In the genomic region with DNA sequence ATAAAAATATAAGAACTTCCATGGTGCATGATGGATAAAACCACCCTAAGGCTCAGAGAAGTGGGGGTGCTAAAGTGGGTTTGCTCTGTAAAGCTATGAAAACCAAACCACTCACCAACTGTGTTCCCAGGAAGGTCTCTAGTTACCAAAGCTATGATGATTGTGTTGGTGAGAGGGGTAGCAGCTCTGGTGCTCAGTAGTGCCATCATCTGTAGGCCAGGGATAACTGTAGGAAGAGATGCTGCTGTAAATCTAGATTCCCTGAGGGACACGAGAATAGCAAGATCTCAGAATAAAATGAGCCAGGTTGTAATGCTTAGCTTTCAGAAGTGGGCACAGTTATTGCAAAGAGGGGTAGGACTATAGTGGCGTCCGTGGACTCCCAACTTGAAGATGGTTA, we compare ENCODE assay signal across 32 cellular contexts.
"Had no signal": no experiment of that assay in that cellular context is flagged by ENCODE, and none has a peak within 500 bp of the region (broad histone marks: within the 10 kb centered on the region; RNA-seq: fewer than 3 reads in every experiment).

No MANE protein-coding gene starts in this region.

- H3K4me3 Mint-ChIP-seq: activated CD4-positive, alpha-beta memory T cell treated with anti-CD3 and anti-CD28 coated beads, Interleukin-2, amount 10 ng/mL, durations not matched to agents 7 days and 5 days; activated CD4-positive, alpha-beta T cell treated with anti-CD3 and anti-CD28 coated beads, Interleukin-2, amount 10 ng/mL, durations not matched to agents 24 days and 14 days; activated T-cell treated with anti-CD3 and anti-CD28 coated beads, Interleukin-2, amount 50 U/mL, for 4 hours; activated T-helper 17 cell treated with anti-CD3 and anti-CD28 coated beads, Interleukin-2, amount 50 U/mL, for 72 hours; mesothelial cell of epicardium; naive B cell; nephron progenitor cell; T-helper 1 cell treated with Interleukin-12 subunit alpha and Interleukin-12 subunit beta and Interleukin-4 antibody, amounts not matched to agents 30 μg/mL and 1 μg/mL, for 36 hours had no signal

- H3K27ac Mint-ChIP-seq: activated CD4-positive, alpha-beta memory T cell treated with anti-CD3 and anti-CD28 coated beads, Interleukin-2, amount 10 ng/mL, durations not matched to agents 7 days and 5 days; activated CD4-positive, alpha-beta T cell treated with anti-CD3 and anti-CD28 coated beads, Interleukin-2, amount 10 ng/mL, durations not matched to agents 24 days and 14 days; activated T-helper 17 cell treated with anti-CD3 and anti-CD28 coated beads, Interleukin-2, amount 50 U/mL, for 72 hours; mesothelial cell of epicardium; naive B cell; progenitor cell of endocrine pancreas; T-helper 1 cell treated with Interleukin-12 subunit alpha and Interleukin-12 subunit beta and Interleukin-4 antibody, amounts not matched to agents 30 μg/mL and 1 μg/mL, for 36 hours had no signal

- H3K9me3 Mint-ChIP-seq: activated CD4-positive, alpha-beta memory T cell treated with anti-CD3 and anti-CD28 coated beads, Interleukin-2, amount 10 ng/mL, durations not matched to agents 7 days and 5 days; activated T-cell treated with anti-CD3 and anti-CD28 coated beads, Interleukin-2, amount 50 U/mL, for 4 hours; activated T-helper 17 cell treated with anti-CD3 and anti-CD28 coated beads, Interleukin-2, amount 50 U/mL, for 72 hours; mesothelial cell of epicardium; nephron progenitor cell; T-helper 1 cell treated with Interleukin-12 subunit alpha and Interleukin-12 subunit beta and Interleukin-4 antibody, amounts not matched to agents 30 μg/mL and 1 μg/mL, for 36 hours had no signal

- H3K4me1 Mint-ChIP-seq: activated CD4-positive, alpha-beta memory T cell treated with anti-CD3 and anti-CD28 coated beads, Interleukin-2, amount 10 ng/mL, durations not matched to agents 7 days and 5 days; activated CD4-positive, alpha-beta T cell treated with anti-CD3 and anti-CD28 coated beads, Interleukin-2, amount 10 ng/mL, durations not matched to agents 24 days and 14 days; activated T-helper 17 cell treated with anti-CD3 and anti-CD28 coated beads, Interleukin-2, amount 50 U/mL, for 72 hours; naive B cell had no signal

- H3K27ac ChIP-seq: foreskin keratinocyte, neutrophil, ovary, right lobe of liver, skin epidermis, thoracic aorta, VCaP had no signal

- H3K9me3 ChIP-seq: neutrophil, ovary, right lobe of liver, thoracic aorta had no signal

- ATAC-seq: activated T-cell treated with anti-CD3 and anti-CD28 coated beads, Interleukin-2, amount 50 U/mL, for 4 hours; activated T-helper 17 cell treated with anti-CD3 and anti-CD28 coated beads, Interleukin-2, amount 50 U/mL, for 72 hours; esophagus mucosa; foreskin keratinocyte; left ventricle myocardium superior; stimulated activated naive CD8-positive, alpha-beta T cell treated with anti-CD3 and anti-CD28 coated beads, Interleukin-15, Interleukin-2, amounts not matched to agents 100 U/mL and 50 U/mL, for 24 hours had no signal

- DNase-seq: activated CD4-positive, alpha-beta memory T cell treated with anti-CD3 and anti-CD28 coated beads, Interleukin-2, amount 10 ng/mL, durations not matched to agents 7 days and 5 days; activated CD4-positive, alpha-beta T cell treated with anti-CD3 and anti-CD28 coated beads, Interleukin-2, amount 10 ng/mL, durations not matched to agents 24 days and 14 days; activated CD4-positive, CD25-positive, alpha-beta regulatory T cell treated with anti-CD3 and anti-CD28 coated beads, Interleukin-2, amount 50 U/mL, for 72 hours; activated CD8-positive, alpha-beta memory T cell treated with anti-CD3 and anti-CD28 coated beads, Interleukin-2, amount 50 U/mL, for 48 hours; activated gamma-delta T cell treated with Interleukin-2 at 50 U/mL for 16 hours; activated naive CD4-positive, alpha-beta T cell treated with anti-CD3 and anti-CD28 coated beads, Interleukin-2, amount 50 U/mL, for 16 hours; activated T-cell treated with anti-CD3 and anti-CD28 coated beads, Interleukin-2, amount 50 U/mL, for 4 hours; amniotic stem cell; caudate nucleus; foreskin keratinocyte; islet precursor cell; left ventricle myocardium superior; naive B cell; nephron progenitor cell; ovary; right lobe of liver; stimulated activated CD4-positive, alpha-beta T cell treated with anti-CD3 and anti-CD28 coated beads, Interleukin-12 subunit alpha, Interleukin-12 subunit beta, amount 100 ng/mL, for 4 hours; stimulated activated CD4-positive, alpha-beta T cell treated with anti-CD3 and anti-CD28 coated beads, Interleukin-4, amount 100 ng/mL, for 1 hour; stimulated activated naive CD8-positive, alpha-beta T cell treated with anti-CD3 and anti-CD28 coated beads, Interleukin-15, Interleukin-2, amounts not matched to agents 100 U/mL and 50 U/mL, for 24 hours; T-helper 9 cell had no signal

- FAIRE-seq: astrocyte, TTC549, urothelium cell line had no signal

- H3K36me3 Mint-ChIP-seq: mesothelial cell of epicardium, naive B cell had no signal

- H3K4me3 ChIP-seq: ovary, right lobe of liver, skin epidermis, thoracic aorta had no signal

- H3K4me1 ChIP-seq: foreskin keratinocyte, right lobe of liver had no signal

- H3K27me3 Mint-ChIP-seq: activated CD4-positive, alpha-beta T cell treated with anti-CD3 and anti-CD28 coated beads, Interleukin-2, amount 10 ng/mL, durations not matched to agents 24 days and 14 days; activated T-helper 17 cell treated with anti-CD3 and anti-CD28 coated beads, Interleukin-2, amount 50 U/mL, for 72 hours had no signal

- H3K27me3 ChIP-seq: foreskin keratinocyte, ovary, right lobe of liver had no signal

- H3K36me3 ChIP-seq: neutrophil, ovary, right lobe of liver, thoracic aorta had no signal
